11 cellular contexts compared by ENCODE assay signal in the genomic region with DNA sequence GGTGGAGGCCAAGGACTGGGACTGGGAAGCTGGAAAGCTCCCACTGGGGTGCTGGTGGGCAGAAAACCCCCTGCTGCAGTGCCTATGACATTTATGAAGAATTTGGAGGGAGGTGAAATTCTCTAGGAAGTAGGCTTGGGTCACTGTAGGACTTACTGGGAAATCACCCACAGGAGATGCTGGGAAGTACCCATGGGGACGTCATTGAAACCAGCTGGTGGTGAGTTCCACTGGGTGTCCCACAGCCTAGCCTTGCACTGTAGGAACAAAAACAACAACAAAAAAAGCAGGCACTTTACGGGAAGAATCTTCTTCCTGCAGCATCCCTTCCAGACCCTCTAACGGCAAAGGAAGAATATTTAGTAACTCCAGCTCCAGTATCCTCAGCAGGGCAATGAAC. TPM values are rescaled to one million over a fixed set of nuclear protein-coding genes. Genes with fewer than 3 reads are reported as not detected.
"Had no signal": no experiment of that assay in that cellular context is flagged by ENCODE, and none has a peak within 500 bp of the region (broad histone marks: within the 10 kb centered on the region; RNA-seq: fewer than 3 reads in every experiment).

No MANE protein-coding gene starts in this region.

- DNase-seq: IMR-90, KBM-7, KG1 had no signal

- H3K27ac ChIP-seq: HL-60, KMS-11 had no signal

- H3K27ac Mint-ChIP-seq: IgD-negative memory B cell had no signal

- H3K27me3 Mint-ChIP-seq: IgD-negative memory B cell had no signal

- H3K4me3 Mint-ChIP-seq: IgD-negative memory B cell had no signal

- H3K4me3 ChIP-seq: K562 had no signal

- H3K4me2 ChIP-seq: KMS-11 had no signal

- FAIRE-seq: HepG2, HTR-8/SVneo, K562 had no signal

- H3K36me3 Mint-ChIP-seq: IgD-negative memory B cell had no signal

- H3K9ac ChIP-seq: KMS-11 had no signal

- ATAC-seq: HepG2, K562 had no signal

RNA-seq across cellular contexts. Expression of gene VIP, which starts 26.2 kb away (rescaled TPM):
- total RNA-seq: HepG2, HT-29, HT1080, IMR-90, K562 had no signal
- polyA plus RNA-seq: HepG2, IgD-negative memory B cell, IMR-90 had no signal
